Comparison of ENCODE assay signal across 1 cellular context in genomic region chr20:25283221-25283951, GRCh38.
TF ChIP-seq lines count a peak whose summit lies in the region.

No MANE protein-coding gene starts in this region.

TF ChIP-seq in HepG2, 621 proteins besides CTCF, POLR2A, EP300 and RAD21:
- TF ChIP-seq SKIL (CRISPR knock-in tag; IDR thresholded peaks at IDR 0.05; ENCODE audit: borderline replicate concordance) (0 out of 2 replicates have a peak, but pooled peaks have one; percentile 3), MTA3 (CRISPR knock-in tag; IDR thresholded peaks at IDR 0.05) (no peak), ZNF598 (CRISPR knock-in tag; IDR thresholded peaks at IDR 0.05; ENCODE audit: borderline replicate concordance) (no peak), ZNF761 (CRISPR knock-in tag; conservative IDR thresholded peaks at IDR 0.05) (no peak), MIER2 (CRISPR knock-in tag; IDR thresholded peaks at IDR 0.05) (no peak), AGO2 (optimal IDR thresholded peaks at IDR 0.05; ENCODE audit: low read depth, low read length) (peak; percentile 17), ZNF432 (CRISPR knock-in tag; IDR thresholded peaks at IDR 0.05; ENCODE audit: borderline replicate concordance) (no peak), ZNF512 (CRISPR knock-in tag; IDR thresholded peaks at IDR 0.05) (no peak), ZNF274 (CRISPR knock-in tag; IDR thresholded peaks at IDR 0.05) (peak; percentile 3; the same call in 1 of the 2 replicates)
